Comparison of ENCODE assay signal across 15 cellular contexts in genomic region chr17:29973005-29973404, GRCh38.
"Had no signal": no experiment of that assay in that cellular context is flagged by ENCODE, and none has a peak within 500 bp of the region (broad histone marks: within the 10 kb centered on the region; RNA-seq: fewer than 3 reads in every experiment).

No MANE protein-coding gene starts in this region.

- H3K27ac ChIP-seq: HL-60 had no signal

- H3K4me3 ChIP-seq: MG63 had no signal

- H3K9me3 ChIP-seq: MG63, SK-N-SH had no signal

- DNase-seq: KBM-7, MG63, NCI-H1436 treated with DMSO at 0.1 percent for 48 hours, NCI-H1694, NCI-H187 treated with DMSO at 0.1 percent for 48 hours, NCI-H2171, NCI-H226, NCI-H446, NCI-H510A, NCI-H524 treated with DMSO at 0.1 percent for 48 hours, NCI-H82, RPMI8226, SK-N-SH, SW 1271 had no signal

- H3K36me3 ChIP-seq: MG63 had no signal
